In genomic region chr3:111627092-111627491, GRCh38 we compare ENCODE assay signal across 1 cellular context.
A peak's percentile ranks its signal among the peaks of the same experiment; 100 is the strongest.
TF ChIP-seq lines count a peak whose summit lies in the region.

No MANE protein-coding gene starts in this region.

TF ChIP-seq in IMR-90, 13 proteins besides CTCF, POLR2A, EP300 and RAD21:
- TF ChIP-seq NFE2L2 (IDR thresholded peaks at IDR 0.05; ENCODE audit: low read depth, low read length) (peak; percentile 63; the same call in 1 of the 2 replicates), MXI1 (IDR thresholded peaks at IDR 0.05; ENCODE audit: borderline replicate concordance, low read depth, low read length) (no peak)
TF ChIP-seq in IMR-90: peak in this region for 1.
